In genomic region chr2:152036611-152037469, GRCh38 we compare ENCODE assay signal across 9 cellular contexts.
A peak's percentile ranks its signal among the peaks of the same experiment; 100 is the strongest.
DNase-seq lines count a peak whose midpoint lies in the region; ATAC-seq and FAIRE-seq lines count a peak whose summit lies in the region.
"Had no signal": no experiment of that assay in that cellular context is flagged by ENCODE, and none has a peak within 500 bp of the region (broad histone marks: within the 10 kb centered on the region; RNA-seq: fewer than 3 reads in every experiment).

No MANE protein-coding gene starts in this region.

- peak; percentile 89 for ATAC-seq in GM19025 (IDR thresholded peaks at IDR 0.05; ENCODE audit: low read depth, unreplicated experiment)
- peak; percentile 90 for ATAC-seq in HG03342 (IDR thresholded peaks at IDR 0.05; ENCODE audit: unreplicated experiment)
- peak; percentile 74 for ATAC-seq in stimulated activated effector memory CD8-positive, alpha-beta T cell treated with anti-CD3 and anti-CD28 coated beads, Interleukin-12 subunit alpha, Interleukin-12 subunit beta, amount 100 ng/mL, for 72 hours

- no peaks in the 10 kb centered on the region for H3K9me3 Mint-ChIP-seq in activated CD4-positive, alpha-beta memory T cell treated with anti-CD3 and anti-CD28 coated beads for 36 hours
- no peaks in the 10 kb centered on the region for H3K9me3 Mint-ChIP-seq in stimulated activated effector memory CD8-positive, alpha-beta T cell treated with anti-CD3 and anti-CD28 coated beads, Interleukin-12 subunit alpha, Interleukin-12 subunit beta, amount 100 ng/mL, for 72 hours
- H3K9me3 Mint-ChIP-seq: T-helper 1 cell treated with Interleukin-12 subunit alpha and Interleukin-12 subunit beta and Interleukin-4 antibody, amounts not matched to agents 30 μg/mL and 1 μg/mL, for 36 hours had no signal

- no peaks in the 10 kb centered on the region for H3K36me3 Mint-ChIP-seq in activated CD4-positive, alpha-beta memory T cell treated with anti-CD3 and anti-CD28 coated beads for 36 hours
- no peaks in the 10 kb centered on the region for H3K36me3 Mint-ChIP-seq in stimulated activated effector memory CD8-positive, alpha-beta T cell treated with anti-CD3 and anti-CD28 coated beads, Interleukin-12 subunit alpha, Interleukin-12 subunit beta, amount 100 ng/mL, for 72 hours

- no peak overlapping the region for H3K27ac Mint-ChIP-seq in activated CD4-positive, alpha-beta memory T cell treated with anti-CD3 and anti-CD28 coated beads for 36 hours
- no peak overlapping the region for H3K27ac Mint-ChIP-seq in stimulated activated effector memory CD8-positive, alpha-beta T cell treated with anti-CD3 and anti-CD28 coated beads, Interleukin-12 subunit alpha, Interleukin-12 subunit beta, amount 100 ng/mL, for 72 hours
- H3K27ac Mint-ChIP-seq: T-helper 1 cell treated with Interleukin-12 subunit alpha and Interleukin-12 subunit beta and Interleukin-4 antibody, amounts not matched to agents 30 μg/mL and 1 μg/mL, for 36 hours had no signal

- no peak overlapping the region for H3K4me3 Mint-ChIP-seq in activated CD4-positive, alpha-beta memory T cell treated with anti-CD3 and anti-CD28 coated beads for 36 hours
- H3K4me3 Mint-ChIP-seq in stimulated activated effector memory CD8-positive, alpha-beta T cell treated with anti-CD3 and anti-CD28 coated beads, Interleukin-12 subunit alpha, Interleukin-12 subunit beta, amount 100 ng/mL, for 72 hours = no peak overlapping the region
- H3K4me3 Mint-ChIP-seq: T-helper 1 cell treated with Interleukin-12 subunit alpha and Interleukin-12 subunit beta and Interleukin-4 antibody, amounts not matched to agents 30 μg/mL and 1 μg/mL, for 36 hours had no signal

- H3K27me3 Mint-ChIP-seq in activated CD4-positive, alpha-beta memory T cell treated with anti-CD3 and anti-CD28 coated beads for 36 hours = no peaks in the 10 kb centered on the region

- peak; percentile 81 for DNase-seq in CD1c-positive myeloid dendritic cell (ENCODE audit: extremely low spot score)
- peak; percentile 47 for DNase-seq in NCI-H510A treated with DMSO at 0.1 percent for 48 hours (lab: John Stamatoyannopoulos, UW)
- DNase-seq in activated CD4-positive, alpha-beta memory T cell treated with anti-CD3 and anti-CD28 coated beads for 36 hours = peak; percentile 69
- peak; percentile 77 for DNase-seq in myocyte (ENCODE audit: low read depth)
- peak; percentile 30 to 63 for DNase-seq in stimulated activated effector memory CD8-positive, alpha-beta T cell treated with anti-CD3 and anti-CD28 coated beads, Interleukin-12 subunit alpha, Interleukin-12 subunit beta, amount 100 ng/mL, for 72 hours (ENCODE audit: low spot score in 2 of 2)

- CTCF ChIA-PET in activated CD4-positive, alpha-beta memory T cell treated with anti-CD3 and anti-CD28 coated beads for 36 hours (lab: Charles Lee) = interaction anchor here (0.6 to 4.3 kb wide), 13 partner anchors 9 to 598 kb away, joined by 3 to 43 read pairs (median 3); partner anchors contain the start of gene STAM2

- intact Hi-C loops in activated CD4-positive, alpha-beta memory T cell treated with anti-CD3 and anti-CD28 coated beads for 36 hours (cut with micrococcal nuclease) = loop anchor here (1.0 to 10.0 kb wide), 5 partner anchors 139 to 1480 kb away; partner anchors contain the start of gene FMNL2

- H3K4me1 Mint-ChIP-seq in activated CD4-positive, alpha-beta memory T cell treated with anti-CD3 and anti-CD28 coated beads for 36 hours (ENCODE audit: low read depth) = no peaks in the 10 kb centered on the region
- no peaks in the 10 kb centered on the region for H3K4me1 Mint-ChIP-seq in stimulated activated effector memory CD8-positive, alpha-beta T cell treated with anti-CD3 and anti-CD28 coated beads, Interleukin-12 subunit alpha, Interleukin-12 subunit beta, amount 100 ng/mL, for 72 hours

- POLR2A ChIA-PET in activated CD4-positive, alpha-beta memory T cell treated with anti-CD3 and anti-CD28 coated beads for 36 hours (lab: Charles Lee) = no interaction called here

- FAIRE-seq in endometrium (lab: Jason Lieb, UNC) = peak; percentile 72

Comparison
In these comparisons a context has a peak if more than half of its experiments do, and no peak if none do; other contexts are left out.
1. Peak in every context shown above with its lines: DNase-seq and ATAC-seq.